9 cellular contexts compared by ENCODE assay signal in genomic region chr7:31744294-31744874, GRCh38. TPM values are rescaled to one million over a fixed set of nuclear protein-coding genes. Genes with fewer than 3 reads are reported as not detected.
A peak's percentile ranks its signal among the peaks of the same experiment; 100 is the strongest.
DNase-seq lines count a peak whose midpoint lies in the region; ATAC-seq, FAIRE-seq and TF ChIP-seq lines count a peak whose summit lies in the region.
"Had no signal": no experiment of that assay in that cellular context is flagged by ENCODE, and none has a peak within 500 bp of the region (broad histone marks: within the 10 kb centered on the region; RNA-seq: fewer than 3 reads in every experiment).

No MANE protein-coding gene starts in this region.

- H3K27ac Mint-ChIP-seq in mesothelial cell of epicardium = no peak overlapping the region
- H3K27ac Mint-ChIP-seq: naive B cell had no signal

- no peak overlapping the region for H3K27ac ChIP-seq in AG04450 (ENCODE audit: low read depth, low read length)
- no peak overlapping the region for H3K27ac ChIP-seq in SK-N-SH (ENCODE audit: low read depth in 2 of 2, low read length in 1 of 2)
- no peak overlapping the region for H3K27ac ChIP-seq in tibial nerve

- H3K4me3 ChIP-seq in AG04450 (ENCODE audit: low read depth, low read length) (no peak overlapping the region), SK-N-SH (ENCODE audit: low read depth in 2 of 2, low read length in 1 of 2) (no peak overlapping the region; a peak in 1 of 4 replicates), tibial nerve (no peak overlapping the region)

- POLR2A ChIA-PET in AG04450 (lab: Yijun Ruan, JAX) (no interaction called here), SK-N-SH (lab: Yijun Ruan, JAX) (no interaction called here)

- no peaks in the 10 kb centered on the region for H4K20me1 ChIP-seq in SK-N-SH (ENCODE audit: insufficient read depth)

- peak; percentile 86 for ATAC-seq in HG02798 (IDR thresholded peaks at IDR 0.05; ENCODE audit: poor library complexity, unreplicated experiment)

- H3K4me1 ChIP-seq in SK-N-SH (ENCODE audit: control insufficient read depth in 1 of 2, insufficient read depth in 2 of 2, low read depth in 1 of 2, low read length in 1 of 2) (no peaks in the 10 kb centered on the region), tibial nerve (no peaks in the 10 kb centered on the region)

- DNase-seq in AG04450 (ENCODE audit: low read depth, low spot score) (peak; percentile 36), GM12891 (ENCODE audit: insufficient read length, low spot score) (peak; percentile 13), NCI-H128 (lab: John Stamatoyannopoulos, UW; ENCODE audit: unreplicated experiment) (peak; percentile 28), SK-N-SH (peak; percentile 49), mesothelial cell of epicardium (ENCODE audit: low spot score in 2 of 2, unreplicated experiment in 2 of 2) (peak; percentile 36 to 70), tibial nerve (ENCODE audit: low spot score in 2 of 2) (peak; percentile 43 to 80)
- DNase-seq: naive B cell had no signal

- H3K9me3 ChIP-seq in AG04450 (ENCODE audit: control insufficient read depth, insufficient read depth, low read length) (no peaks in the 10 kb centered on the region), SK-N-SH (no peaks in the 10 kb centered on the region), tibial nerve (no peaks in the 10 kb centered on the region)

- H2AFZ ChIP-seq in SK-N-SH (ENCODE audit: low read depth) = no peak overlapping the region

- no peaks in the 10 kb centered on the region for H3F3A ChIP-seq in SK-N-SH (replicated peaks; ENCODE audit: insufficient read depth)

- no peak overlapping the region for H3K4me2 ChIP-seq in SK-N-SH

- TF ChIP-seq EP300 in SK-N-SH (IDR thresholded peaks at IDR 0.05; ENCODE audit: borderline replicate concordance in 1 of 2, low read depth in 1 of 2, low read length in 1 of 2) = no peak
- no peak for TF ChIP-seq EP300 in tibial nerve (IDR thresholded peaks at IDR 0.05)

- TF ChIP-seq POLR2A in GM12891 (IDR thresholded peaks at IDR 0.05; ENCODE audit: low read depth, low read length) (no peak), tibial nerve (IDR thresholded peaks at IDR 0.05) (no peak)

- H3K79me2 ChIP-seq in SK-N-SH (ENCODE audit: insufficient read depth) = no peaks in the 10 kb centered on the region

- H3K36me3 Mint-ChIP-seq in mesothelial cell of epicardium = no peaks in the 10 kb centered on the region
- H3K36me3 Mint-ChIP-seq: naive B cell had no signal

- no peaks in the 10 kb centered on the region for H3K9me2 ChIP-seq in SK-N-SH

- FAIRE-seq in GM12891 (lab: Jason Lieb, UNC) (peak; percentile 89), endometrium (lab: Jason Lieb, UNC) (peak; percentile 26)

- 1% methylated on average over 4 of the region's 4 CpGs for WGBS in SK-N-SH (ENCODE audit: low lambda C conversion rate)
- 1 to 4% methylated on average over 4 of the region's 4 CpGs for WGBS in tibial nerve, 2 donors

- H3K9me3 Mint-ChIP-seq in mesothelial cell of epicardium = peaks cover 3% of the 10 kb centered on the region

- peaks cover 51% of the 10 kb centered on the region for H3K27me3 Mint-ChIP-seq in mesothelial cell of epicardium (ENCODE audit: low read depth)

- H3K36me3 ChIP-seq in SK-N-SH (replicated peaks in 1 of 2; ENCODE audit: control insufficient read depth in 1 of 2, insufficient read depth in 2 of 2, low read length in 1 of 2) (no peaks in the 10 kb centered on the region), tibial nerve (no peaks in the 10 kb centered on the region)

- peak; percentile 96 for TF ChIP-seq RAD21 in SK-N-SH (IDR thresholded peaks at IDR 0.05; ENCODE audit: low read length)

- no peak overlapping the region for H3K9ac ChIP-seq in SK-N-SH

- TF ChIP-seq CTCF in AG04450 (IDR thresholded peaks at IDR 0.05; ENCODE audit: low read depth, low read length) = peak; percentile 83
- peak; percentile 100 for TF ChIP-seq CTCF in SK-N-SH (IDR thresholded peaks at IDR 0.05)
- peak; percentile 82 for TF ChIP-seq CTCF in mesothelial cell of epicardium (IDR thresholded peaks at IDR 0.05; ENCODE audit: unreplicated experiment)
- peak; percentile 73 to 89 (median 81) for TF ChIP-seq CTCF in tibial nerve (IDR thresholded peaks at IDR 0.05)

- H3K4me3 Mint-ChIP-seq in mesothelial cell of epicardium = no peak overlapping the region
- H3K4me3 Mint-ChIP-seq: naive B cell had no signal

- H3K4me1 Mint-ChIP-seq in mesothelial cell of epicardium = peaks cover 2% of the 10 kb centered on the region
- H3K4me1 Mint-ChIP-seq: naive B cell had no signal

- CTCF ChIA-PET in AG04450 (lab: Charles Lee) = interaction anchor here (0.6 to 3.7 kb wide), 17 partner anchors 10 to 1971 kb away, joined by 3 to 137 read pairs (median 3); no protein-coding TSS in a partner anchor
- CTCF ChIA-PET in SK-N-SH (lab: Yijun Ruan, JAX) = interaction anchor here (0.7 to 1.8 kb wide), 24 partner anchors 10 to 616 kb away, joined by 3 to 10 read pairs (median 5); no protein-coding TSS in a partner anchor

- H3K27me3 ChIP-seq in AG04450 (ENCODE audit: control insufficient read depth, insufficient read depth, low read length) = no peaks in the 10 kb centered on the region
- H3K27me3 ChIP-seq in SK-N-SH (ENCODE audit: insufficient read depth) = peaks cover 37% of the 10 kb centered on the region; the same call in 1 of the 2 replicates
- H3K27me3 ChIP-seq in tibial nerve = no peaks in the 10 kb centered on the region

TF ChIP-seq in GM12891, 5 proteins besides CTCF, POLR2A, EP300 and RAD21:
- TF ChIP-seq POU2F2 (IDR thresholded peaks at IDR 0.05; ENCODE audit: low read depth, low read length) = no peak

TF ChIP-seq in SK-N-SH, 30 proteins besides CTCF, POLR2A, EP300 and RAD21:
- no peak for TF ChIP-seq NRF1 (IDR thresholded peaks at IDR 0.05; ENCODE audit: low read depth, low read length)
- TF ChIP-seq NFIC (IDR thresholded peaks at IDR 0.05; ENCODE audit: borderline replicate concordance) = no peak
- TF ChIP-seq RFX5 (IDR thresholded peaks at IDR 0.05; ENCODE audit: low read length) = no peak
- no peak for TF ChIP-seq GABPA (IDR thresholded peaks at IDR 0.05; ENCODE audit: low read depth)
- TF ChIP-seq GATA2 (CRISPR knock-in tag; IDR thresholded peaks at IDR 0.05) = peak; percentile 72
- no peak for TF ChIP-seq TCF12 (IDR thresholded peaks at IDR 0.05)
- TF ChIP-seq FOSL2 (IDR thresholded peaks at IDR 0.05; ENCODE audit: borderline replicate concordance, low read depth) = no peak
- TF ChIP-seq SMC3 (IDR thresholded peaks at IDR 0.05; ENCODE audit: low read depth, low read length) = peak; percentile 96

RNA-seq across cellular contexts. Expression of gene PPP1R17, which starts 57.4 kb away (rescaled TPM):
- not detected in 2 replicates for polyA plus RNA-seq in AG04450 (2011; rRNA removed)
- polyA minus RNA-seq in AG04450 (2011; rRNA and poly(A)+ RNA removed) = not detected in 2 replicates
- not detected for polyA plus RNA-seq in GM12891 (2012; ENCODE audit: low read depth, missing spikeins)
- not detected in 2 replicates for polyA plus RNA-seq in SK-N-SH (2012; rRNA removed)
- not detected in 2 replicates for polyA plus RNA-seq in SK-N-SH (2012; cell fraction: cytosol; rRNA removed)
- not detected in 2 replicates for polyA plus RNA-seq in SK-N-SH (2012; cell fraction: nucleus; rRNA removed)
- total RNA-seq in mesothelial cell of epicardium = not detected in 3 replicates
- total RNA-seq in tibial nerve = under 1 TPM in 1 of 4 donors, not detected in 3; 0.30 TPM
